In genomic region chr15:72483279-72483678, GRCh38 we compare ENCODE assay signal across 16 cellular contexts.
"Had no signal": no experiment of that assay in that cellular context is flagged by ENCODE, and none has a peak within 500 bp of the region (broad histone marks: within the 10 kb centered on the region; RNA-seq: fewer than 3 reads in every experiment).

No MANE protein-coding gene starts in this region.

- DNase-seq: activated CD4-positive, alpha-beta T cell treated with anti-CD3 and anti-CD28 coated beads, Interleukin-2, amount 50 U/mL, for 4 hours; activated CD4-positive, CD25-positive, alpha-beta regulatory T cell treated with anti-CD3 and anti-CD28 coated beads, Interleukin-2, amount 50 U/mL, for 72 hours; activated naive CD4-positive, alpha-beta T cell treated with anti-CD3 and anti-CD28 coated beads, Interleukin-2, amount 10 ng/mL, durations not matched to agents 7 days and 5 days; activated T-cell treated with anti-CD3 and anti-CD28 coated beads for 4 hours; esophagus squamous epithelium; hippocampal formation; pancreas; sigmoid colon; stimulated activated CD4-positive, alpha-beta T cell treated with anti-CD3 and anti-CD28 coated beads, Interleukin-1b, Interleukin-23, amount 100 ng/mL, for 48 hours; T-helper 9 cell had no signal

- H3K4me1 Mint-ChIP-seq: neural progenitor cell had no signal

- H3K27ac Mint-ChIP-seq: activated naive CD4-positive, alpha-beta T cell treated with anti-CD3 and anti-CD28 coated beads, Interleukin-2, amount 10 ng/mL, durations not matched to agents 7 days and 5 days; activated T-helper 2 cell treated with anti-CD3 and anti-CD28 coated beads, Interferon-gamma antibody, Interleukin-2, Interleukin-4, amounts not matched to agents 10 μg/mL and 5 μg/mL and 100 μg/mL, durations not matched to agents 14 hours and 24 hours and 36 hours; neural progenitor cell had no signal

- H3K9me3 Mint-ChIP-seq: activated naive CD4-positive, alpha-beta T cell treated with anti-CD3 and anti-CD28 coated beads, Interleukin-2, amount 10 ng/mL, durations not matched to agents 7 days and 5 days; activated T-helper 2 cell treated with anti-CD3 and anti-CD28 coated beads, Interferon-gamma antibody, Interleukin-2, Interleukin-4, amounts not matched to agents 10 μg/mL and 5 μg/mL and 100 μg/mL, durations not matched to agents 14 hours and 24 hours and 36 hours; stimulated activated effector memory CD8-positive, alpha-beta T cell treated with anti-CD3 and anti-CD28 coated beads, Interleukin-12 subunit alpha, Interleukin-12 subunit beta, amount 100 ng/mL, for 72 hours had no signal

- H3K4me2 ChIP-seq: neural progenitor cell had no signal

- H3K4me1 ChIP-seq: neural progenitor cell had no signal

- H3K9ac ChIP-seq: neural progenitor cell had no signal

- H3K27me3 Mint-ChIP-seq: activated naive CD4-positive, alpha-beta T cell treated with anti-CD3 and anti-CD28 coated beads, Interleukin-2, amount 10 ng/mL, durations not matched to agents 7 days and 5 days had no signal

- H2AFZ ChIP-seq: neural progenitor cell had no signal

- H3K4me3 Mint-ChIP-seq: activated naive CD4-positive, alpha-beta T cell treated with anti-CD3 and anti-CD28 coated beads, Interleukin-2, amount 10 ng/mL, durations not matched to agents 7 days and 5 days; neural progenitor cell; stimulated activated effector memory CD8-positive, alpha-beta T cell treated with anti-CD3 and anti-CD28 coated beads, Interleukin-12 subunit alpha, Interleukin-12 subunit beta, amount 100 ng/mL, for 72 hours had no signal

- FAIRE-seq: colon, endothelial cell of umbilical vein, pancreas had no signal

- H3K27me3 ChIP-seq: esophagus squamous epithelium, neural progenitor cell, pancreas, sigmoid colon had no signal

- H3K9me3 ChIP-seq: esophagus squamous epithelium, pancreas, sigmoid colon, thoracic aorta had no signal

- ATAC-seq: stimulated activated effector memory CD8-positive, alpha-beta T cell treated with anti-CD3 and anti-CD28 coated beads, Interleukin-12 subunit alpha, Interleukin-12 subunit beta, amount 100 ng/mL, for 72 hours had no signal

- H3K27ac ChIP-seq: esophagus squamous epithelium, neural progenitor cell, pancreas, sigmoid colon, thoracic aorta had no signal

- H3K36me3 ChIP-seq: pancreas, sigmoid colon, thoracic aorta had no signal

- H3K4me3 ChIP-seq: esophagus squamous epithelium, neural progenitor cell, pancreas, sigmoid colon, thoracic aorta had no signal
